In the genomic region with DNA sequence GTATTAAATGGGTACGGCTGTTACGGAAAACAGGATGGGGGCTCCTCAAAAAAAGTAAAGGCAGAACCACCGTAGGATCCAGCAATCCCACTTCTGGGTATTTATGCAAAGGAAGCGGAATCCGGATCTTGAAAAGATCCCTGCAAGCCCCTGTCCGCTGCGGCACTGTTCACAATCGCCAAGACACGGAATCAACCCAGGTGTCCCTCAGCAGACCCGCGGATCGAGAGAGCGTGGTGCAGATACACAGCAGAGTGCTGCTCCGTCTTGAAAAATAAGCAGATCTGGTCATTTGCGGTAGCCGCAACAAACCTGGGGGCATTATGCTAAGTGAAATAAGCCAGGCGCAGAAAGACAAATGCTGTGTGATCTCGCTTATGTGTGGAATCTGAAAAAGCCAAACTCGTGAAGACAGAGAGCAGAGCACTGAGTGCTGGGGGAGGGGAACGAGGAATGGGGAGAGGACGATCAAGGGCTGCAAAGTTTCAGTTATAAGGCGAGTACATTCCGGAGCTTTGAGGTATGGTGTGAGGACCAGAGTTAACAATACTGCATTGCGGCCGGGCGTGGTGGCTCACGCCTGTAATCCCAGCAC, we compare ENCODE assay signal across 25 cellular contexts. TPM values are rescaled to one million over a fixed set of nuclear protein-coding genes. Genes with fewer than 3 reads are reported as not detected.
A peak's percentile ranks its signal among the peaks of the same experiment; 100 is the strongest.
DNase-seq lines count a peak whose midpoint lies in the region; ATAC-seq and TF ChIP-seq lines count a peak whose summit lies in the region.
"Had no signal": no experiment of that assay in that cellular context is flagged by ENCODE, and none has a peak within 500 bp of the region (broad histone marks: within the 10 kb centered on the region; RNA-seq: fewer than 3 reads in every experiment).

No MANE protein-coding gene starts in this region.

- H3K4me1 Mint-ChIP-seq in activated CD4-positive, alpha-beta memory T cell treated with anti-CD3 and anti-CD28 coated beads for 36 hours (ENCODE audit: low read depth) = peaks cover 6% of the 10 kb centered on the region

- no peak overlapping the region for H3K27ac Mint-ChIP-seq in activated CD4-positive, alpha-beta memory T cell treated with anti-CD3 and anti-CD28 coated beads for 36 hours

- H3K9me3 Mint-ChIP-seq in activated CD4-positive, alpha-beta memory T cell treated with anti-CD3 and anti-CD28 coated beads for 36 hours = no peaks in the 10 kb centered on the region
- H3K9me3 Mint-ChIP-seq: CD4-positive, alpha-beta memory T cell had no signal

- CTCF ChIA-PET in HCT116 (lab: Charles Lee) = no interaction called here
- CTCF ChIA-PET in activated CD4-positive, alpha-beta memory T cell treated with anti-CD3 and anti-CD28 coated beads for 36 hours (lab: Charles Lee) = no interaction called here

- POLR2A ChIA-PET in HCT116 (lab: Charles Lee) = interaction anchor here (1.1 kb wide), 1 partner anchor 14 kb away, joined by 3 read pairs; no protein-coding TSS in a partner anchor
- POLR2A ChIA-PET in activated CD4-positive, alpha-beta memory T cell treated with anti-CD3 and anti-CD28 coated beads for 36 hours (lab: Charles Lee) = no interaction called here

- BruUV-seq in HCT116 (replicated peaks; lab: Mats Ljungman, UMichigan) = no TSS peak

- peak overlapping the region; percentile 19; the same call in 1 of the 2 replicates for H3K27ac ChIP-seq in HCT116 (ENCODE audit: low read depth, low read length)
- peak overlapping the region; percentile 30 for H3K27ac ChIP-seq in KOPT-K1 (ENCODE audit: low read depth, low read length, poor library complexity, severe bottlenecking)
- H3K27ac ChIP-seq: A549; BLaER1 treated with 17β-estradiol and CSF1 and Interleukin-3, amounts not matched to agents 10 nM and 100 nM; SK-N-MC had no signal

- H3K36me3 Mint-ChIP-seq in activated CD4-positive, alpha-beta memory T cell treated with anti-CD3 and anti-CD28 coated beads for 36 hours = no peaks in the 10 kb centered on the region
- H3K36me3 Mint-ChIP-seq: CD4-positive, alpha-beta memory T cell had no signal

- H3K4me3 Mint-ChIP-seq in activated CD4-positive, alpha-beta memory T cell treated with anti-CD3 and anti-CD28 coated beads for 36 hours = no peak overlapping the region
- H3K4me3 Mint-ChIP-seq: CD4-positive, alpha-beta memory T cell had no signal

- no peak overlapping the region for H3K9ac ChIP-seq in HCT116 (ENCODE audit: low read length)
- H3K9ac ChIP-seq: BLaER1 treated with 17β-estradiol and CSF1 and Interleukin-3, amounts not matched to agents 10 nM and 100 nM had no signal

- H3K36me3 ChIP-seq in HCT116 (ENCODE audit: control insufficient read depth in 1 of 2, insufficient read depth in 2 of 2, low read length in 2 of 2) (peaks cover 8 to 41% of the 10 kb centered on the region in 2 experiments; a peak in 2 of 4 replicates), KOPT-K1 (ENCODE audit: insufficient read depth, low read length) (no peaks in the 10 kb centered on the region)
- H3K36me3 ChIP-seq: BLaER1 treated with 17β-estradiol and CSF1 and Interleukin-3, amounts not matched to agents 10 nM and 100 nM had no signal

- H3K9me2 ChIP-seq in HCT116 (ENCODE audit: insufficient read depth) = no peaks in the 10 kb centered on the region

- ATAC-seq in HCT116 (no peak), GM18868 (IDR thresholded peaks at IDR 0.05; ENCODE audit: unreplicated experiment) (no peak)
- no peak for ATAC-seq in activated CD4-positive, CD25-positive, alpha-beta regulatory T cell treated with anti-CD3 and anti-CD28 coated beads, Interleukin-2, amount 50 U/mL, for 24 hours
- ATAC-seq: A549, GM12878 had no signal

- no peak overlapping the region for H3K4me2 ChIP-seq in HCT116 (ENCODE audit: low read length)
- H3K4me2 ChIP-seq: A549; BLaER1 treated with 17β-estradiol and CSF1 and Interleukin-3, amounts not matched to agents 10 nM and 100 nM had no signal

- no peak for TF ChIP-seq POLR2A in HCT116 (IDR thresholded peaks at IDR 0.05; ENCODE audit: borderline replicate concordance, extremely low read depth, insufficient read depth, insufficient read length)

- H4K20me1 ChIP-seq in HCT116 (ENCODE audit: insufficient read depth) = no peaks in the 10 kb centered on the region

- H3K27me3 Mint-ChIP-seq in activated CD4-positive, alpha-beta memory T cell treated with anti-CD3 and anti-CD28 coated beads for 36 hours = no peaks in the 10 kb centered on the region

- TF ChIP-seq CTCF in HCT116 (IDR thresholded peaks at IDR 0.05 in 2 of 3, conservative IDR thresholded peaks at IDR 0.05 in 1 of 3; ENCODE audit: borderline replicate concordance in 1 of 3, insufficient read depth in 1 of 3, low read depth in 2 of 3, low read length in 2 of 3) = no peak

- H3K9me3 ChIP-seq in HCT116 (ENCODE audit: control insufficient read depth in 1 of 2, insufficient read depth in 1 of 2, low read depth in 1 of 2, low read length in 2 of 2) (no peaks in the 10 kb centered on the region), KOPT-K1 (ENCODE audit: insufficient read depth, low read length, poor library complexity, severe bottlenecking) (no peaks in the 10 kb centered on the region)
- H3K9me3 ChIP-seq: A549 had no signal

- H3K4me3 ChIP-seq in HCT116 (replicated peaks in 1 of 2; ENCODE audit: low read depth in 1 of 2, low read length in 2 of 2) = no peak overlapping the region
- H3K4me3 ChIP-seq: A549; BLaER1 treated with 17β-estradiol and CSF1 and Interleukin-3, amounts not matched to agents 10 nM and 100 nM; GM12878; SK-N-MC had no signal

- no peak overlapping the region for H2AFZ ChIP-seq in HCT116 (ENCODE audit: low read depth, low read length, poor library complexity, severe bottlenecking)

- peaks cover 81% of the 10 kb centered on the region for H3K79me2 ChIP-seq in HCT116 (ENCODE audit: insufficient read depth, low read length)

- DNase-seq in HCT116 (ENCODE audit: low read depth, low spot score) = no peak
- peak; percentile 70 for DNase-seq in islet precursor cell
- peak; percentile 41 for DNase-seq in posterior vena cava (ENCODE audit: low spot score)
- no peak for DNase-seq in activated CD4-positive, alpha-beta memory T cell treated with anti-CD3 and anti-CD28 coated beads for 36 hours
- DNase-seq: AML-193; CD4-positive, alpha-beta memory T cell; COR-L47; DMS53; Karpas-422; NCI-H1092; NCI-H1417 treated with DMSO at 0.1 percent for 48 hours; NCI-H1694 treated with DMSO at 0.1 percent for 48 hours; NCI-H2081 treated with DMSO at 0.1 percent for 48 hours; NCI-H510A; NCI-H69; RPMI8226; SIG-M5 had no signal

- intact Hi-C loops in HCT116 (cut with micrococcal nuclease) = no loop called here
- intact Hi-C loops in posterior vena cava (cut with DNase I) = no loop called here
- intact Hi-C loops in activated CD4-positive, alpha-beta memory T cell treated with anti-CD3 and anti-CD28 coated beads for 36 hours (cut with micrococcal nuclease) = no loop called here

- peaks cover 0 to 22% of the 10 kb centered on the region in 2 experiments; a peak in 2 of 4 replicates for H3K4me1 ChIP-seq in HCT116 (ENCODE audit: control insufficient read depth in 1 of 2, insufficient read depth in 2 of 2, low read length in 2 of 2)
- H3K4me1 ChIP-seq: A549 had no signal

- no peak for TF ChIP-seq RAD21 in HCT116 (IDR thresholded peaks at IDR 0.05; ENCODE audit: low read depth)

- RAD21 ChIA-PET in HCT116 (lab: Charles Lee; ENCODE audit: low non-redundant PET in 1 of 2, low total read pairs in 2 of 2, uncharacterized antibody in 2 of 2, unreplicated experiment in 2 of 2) = no interaction called here

- H3K27me3 ChIP-seq in HCT116 (ENCODE audit: insufficient read depth, low read length) = no peaks in the 10 kb centered on the region
- H3K27me3 ChIP-seq: BLaER1 treated with 17β-estradiol and CSF1 and Interleukin-3, amounts not matched to agents 10 nM and 100 nM had no signal

TF ChIP-seq in HCT116, 20 proteins besides CTCF, POLR2A, EP300 and RAD21 (continues in another document):
- TF ChIP-seq ELF1 (IDR thresholded peaks at IDR 0.05; ENCODE audit: borderline replicate concordance, low read depth) (no peak), EZH2 (IDR thresholded peaks at IDR 0.05) (no peak), SRF (IDR thresholded peaks at IDR 0.05; ENCODE audit: low read depth) (no peak), SIN3A (IDR thresholded peaks at IDR 0.05; ENCODE audit: low read depth) (no peak), CBX3 (IDR thresholded peaks at IDR 0.05; ENCODE audit: low read depth) (no peak), JUND (IDR thresholded peaks at IDR 0.05) (no peak), ZFX (IDR thresholded peaks at IDR 0.05) (no peak), YY1 (IDR thresholded peaks at IDR 0.05; ENCODE audit: extremely low read depth, insufficient replicate concordance, low read depth, low read length) (no peak), EZH2phosphoT487 (IDR thresholded peaks at IDR 0.05; ENCODE audit: borderline replicate concordance) (no peak)
- TF ChIP-seq, protein P1, sequence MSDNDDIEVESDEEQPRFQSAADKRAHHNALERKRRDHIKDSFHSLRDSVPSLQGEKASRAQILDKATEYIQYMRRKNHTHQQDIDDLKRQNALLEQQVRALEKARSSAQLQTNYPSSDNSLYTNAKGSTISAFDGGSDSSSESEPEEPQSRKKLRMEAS (IDR thresholded peaks at IDR 0.05) = no peak

RNA-seq across cellular contexts. Expression of a gene that starts 41.3 kb away (rescaled TPM):
- 187 TPM for total RNA-seq in HCT116 (2021; ENCODE audit: unreplicated experiment)
- 139 and 172 TPM in 2 replicates for polyA plus RNA-seq in HCT116 (2012)
- under 1 TPM in 1 of 2 donors, not detected in 1; 0.14 TPM for total RNA-seq in posterior vena cava
- not detected for total RNA-seq in activated CD4-positive, alpha-beta memory T cell treated with anti-CD3 and anti-CD28 coated beads for 36 hours
- total RNA-seq: GM12878, H4 had no signal
- polyA plus RNA-seq: CD4-positive, alpha-beta memory T cell; GM12878 had no signal

RNA-seq across cellular contexts. Expression of a gene that starts 46.3 kb away (rescaled TPM):
- total RNA-seq in HCT116 (2021; ENCODE audit: unreplicated experiment) = 33.8 TPM
- polyA plus RNA-seq in HCT116 (2012) = 28.7 and 30.0 TPM in 2 replicates
- 1 to 10 TPM; 5.0 to 8.0 TPM for total RNA-seq in posterior vena cava
- 10 to 100 TPM; 10.6 to 10.8 TPM for total RNA-seq in activated CD4-positive, alpha-beta memory T cell treated with anti-CD3 and anti-CD28 coated beads for 36 hours

RNA-seq across cellular contexts. Expression of a gene that starts 54.7 kb away (rescaled TPM):
- total RNA-seq in HCT116 (2021; ENCODE audit: unreplicated experiment) = 73.6 TPM
- 59.4 and 59.5 TPM in 2 replicates for polyA plus RNA-seq in HCT116 (2012)
- total RNA-seq in posterior vena cava = 10 to 100 TPM; 27.7 to 29.4 TPM
- 10 to 100 TPM; 35.0 to 39.0 TPM for total RNA-seq in activated CD4-positive, alpha-beta memory T cell treated with anti-CD3 and anti-CD28 coated beads for 36 hours

Comparison
In these comparisons a context has a peak if more than half of its experiments do, and no peak if none do; other contexts are left out.
1. DNase-seq: peak in islet precursor cell (single experiment) and posterior vena cava (single experiment); none in HCT116 (single experiment) and activated CD4-positive, alpha-beta memory T cell treated with anti-CD3 and anti-CD28 coated beads for 36 hours (single experiment).
2. RNA of a gene that starts 41.3 kb away (total RNA-seq): 187 TPM in HCT116 (single experiment); 0.14 TPM in posterior vena cava and not detected in activated CD4-positive, alpha-beta memory T cell treated with anti-CD3 and anti-CD28 coated beads for 36 hours; every median in the first group is over 100 times any median in the second.